Comparison of ENCODE assay signal across 9 cellular contexts in the genomic region with DNA sequence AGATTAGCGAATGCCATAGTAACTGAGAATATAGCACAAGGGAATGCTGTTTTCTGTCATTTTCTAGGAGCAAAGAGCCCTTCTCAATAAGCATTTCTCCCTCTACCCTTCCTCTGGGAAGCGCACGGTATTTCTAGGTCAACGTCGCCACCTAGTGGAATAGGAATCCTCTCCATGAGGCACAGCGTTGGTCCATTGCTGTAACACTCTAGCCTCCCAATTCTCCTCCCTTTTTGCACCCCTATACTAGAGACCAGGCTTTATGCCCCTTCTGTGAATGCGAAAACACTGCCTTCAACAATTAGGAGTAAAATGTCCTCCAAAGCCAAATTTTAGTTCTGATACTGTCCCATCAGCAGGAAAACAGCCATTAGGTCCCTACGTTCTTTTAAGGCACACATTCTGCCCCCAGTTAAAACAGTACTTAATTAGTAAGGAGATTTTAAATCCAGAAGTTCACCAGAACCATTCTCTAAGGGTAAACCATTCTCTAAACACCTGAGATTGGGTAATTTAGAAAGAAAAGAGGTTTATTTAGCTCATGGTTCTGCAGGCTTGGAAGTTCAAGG. TPM values are rescaled to one million over a fixed set of nuclear protein-coding genes. Genes with fewer than 3 reads are reported as not detected.
A peak's percentile ranks its signal among the peaks of the same experiment; 100 is the strongest.
DNase-seq lines count a peak whose midpoint lies in the region; ATAC-seq and TF ChIP-seq lines count a peak whose summit lies in the region.
"Had no signal": no experiment of that assay in that cellular context is flagged by ENCODE, and none has a peak within 500 bp of the region (broad histone marks: within the 10 kb centered on the region; RNA-seq: fewer than 3 reads in every experiment).

No MANE protein-coding gene starts in this region.

- no peaks in the 10 kb centered on the region for H3K9me3 ChIP-seq in lung (ENCODE audit: control insufficient read depth in 2 of 2, insufficient read depth in 1 of 2, low read length in 1 of 2)
- H3K9me3 ChIP-seq: neutrophil had no signal

- no peaks in the 10 kb centered on the region for H3K36me3 ChIP-seq in lung (ENCODE audit: control insufficient read depth in 2 of 2, insufficient read depth in 2 of 2, low read length in 2 of 2)
- H3K36me3 ChIP-seq: neutrophil had no signal

- no peaks in the 10 kb centered on the region for H3K27me3 ChIP-seq in lung (ENCODE audit: control insufficient read depth, insufficient read depth)

- intact Hi-C loops in Right ventricle myocardium inferior (cut with DNase I) (loop anchor here (5.0 kb wide), 1 partner anchor 912 kb away; no protein-coding TSS in a partner anchor), cardiac septum (cut with DNase I) (loop anchor here (5.0 kb wide), 1 partner anchor 247 kb away; the partner anchor contains the start of gene CHEK1)

- WGBS in lung, 2 donors = 12 to 15% methylated on average over 8 of the region's 8 CpGs

- H3K27ac ChIP-seq in lung (ENCODE audit: low read depth in 1 of 2, low read length in 1 of 2) = no peak overlapping the region
- H3K27ac ChIP-seq: neutrophil had no signal

- no peaks in the 10 kb centered on the region for H3K4me1 ChIP-seq in lung (ENCODE audit: control insufficient read depth in 2 of 2, insufficient read depth in 2 of 2, low read length in 2 of 2)

- TF ChIP-seq CTCF in lung (IDR thresholded peaks at IDR 0.05; ENCODE audit: control extremely low read depth, extremely low read depth) = peak; percentile 59

- peak; percentile 96 for ATAC-seq in Right ventricle myocardium inferior
- ATAC-seq in HG02678 (IDR thresholded peaks at IDR 0.05; ENCODE audit: unreplicated experiment) = peak; percentile 87
- ATAC-seq in lung (ENCODE audit: insufficient read depth, low FRiP score) = peak; percentile 90
- peak; percentile 76 for ATAC-seq in stimulated activated naive CD8-positive, alpha-beta T cell treated with anti-CD3 and anti-CD28 coated beads, Interleukin-15, Interleukin-2, amounts not matched to agents 100 U/mL and 50 U/mL, for 24 hours

- DNase-seq in Right ventricle myocardium inferior (ENCODE audit: missing footprints) (no peak), cardiac septum (ENCODE audit: low spot score) (no peak), NCI-H2029 (lab: John Stamatoyannopoulos, UW) (peak; percentile 61), UCSD-AML1 (lab: John Stamatoyannopoulos, UW; ENCODE audit: unreplicated experiment) (peak; percentile 31), lung (ENCODE audit: low spot score) (peak; percentile 59)
- peak; percentile 31 for DNase-seq in effector CD4-positive, alpha-beta T cell
- DNase-seq in stimulated activated naive CD8-positive, alpha-beta T cell treated with anti-CD3 and anti-CD28 coated beads, Interleukin-15, Interleukin-2, amounts not matched to agents 100 U/mL and 50 U/mL, for 24 hours = peak; percentile 59

- H3K4me3 ChIP-seq in lung = no peak overlapping the region

RNA-seq across cellular contexts. Expression of gene HYLS1, which starts 12.8 kb away (rescaled TPM):
- total RNA-seq in Right ventricle myocardium inferior (5.0 TPM), cardiac septum (2.3 TPM), lung (1 to 10 TPM; 1.6 to 2.4 TPM)
- 1 to 10 TPM; 1.5 to 2.6 TPM for polyA plus RNA-seq in lung

RNA-seq across cellular contexts. Expression of gene PUS3, which starts 28.4 kb away (rescaled TPM):
- total RNA-seq in Right ventricle myocardium inferior = 8.1 TPM
- total RNA-seq in cardiac septum = 7.1 TPM
- 10 to 100 TPM in 1 of 2 donors, 1 to 10 TPM in 1; 6.9 to 11.3 TPM for total RNA-seq in lung
- 10 to 100 TPM; 10.2 to 15.7 TPM for polyA plus RNA-seq in lung

RNA-seq across cellular contexts. Expression of gene DDX25, which starts 29.7 kb away (rescaled TPM):
- total RNA-seq in Right ventricle myocardium inferior (not detected), cardiac septum (not detected), lung (under 1 TPM; 0.14 to 0.18 TPM)
- polyA plus RNA-seq in lung = under 1 TPM; 0.16 to 0.37 TPM

RNA-seq across cellular contexts. Expression of gene PATE4, which starts 41.5 kb away (rescaled TPM):
- not detected for total RNA-seq in Right ventricle myocardium inferior
- total RNA-seq in cardiac septum = not detected
- total RNA-seq in lung = not detected
- not detected for polyA plus RNA-seq in lung

Comparison
In these comparisons a context has a peak if more than half of its experiments do, and no peak if none do; other contexts are left out.
1. DNase-seq: peak in NCI-H2029 (single experiment), UCSD-AML1 (single experiment), effector CD4-positive, alpha-beta T cell (single experiment), lung (single experiment) and stimulated activated naive CD8-positive, alpha-beta T cell treated with anti-CD3 and anti-CD28 coated beads, Interleukin-15, Interleukin-2, amounts not matched to agents 100 U/mL and 50 U/mL, for 24 hours (single experiment); none in Right ventricle myocardium inferior (single experiment) and cardiac septum (single experiment).
2. Peak in every context shown above with its lines, with median percentiles within 50 percentile points of each other: ATAC-seq.